24 cellular contexts compared by ENCODE assay signal in the genomic region with DNA sequence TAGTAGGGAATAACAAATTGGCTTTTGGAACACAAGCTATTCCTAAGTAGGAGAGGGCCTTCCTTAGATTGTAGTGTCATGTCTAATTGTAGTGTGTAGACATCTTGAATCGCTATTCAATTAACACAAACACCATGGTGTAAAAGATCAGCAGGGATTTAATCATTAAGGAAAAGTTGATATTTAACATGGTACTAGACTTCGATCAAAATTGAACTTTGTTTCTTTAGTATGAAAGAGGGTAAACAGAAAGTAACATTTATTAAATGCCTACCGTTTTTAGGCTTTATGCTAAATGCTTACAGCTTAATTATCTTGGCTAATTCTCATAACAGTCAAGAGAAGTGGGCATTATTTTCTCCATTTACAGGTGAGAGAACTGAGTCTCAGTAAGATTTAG. TPM values are rescaled to one million over a fixed set of nuclear protein-coding genes. Genes with fewer than 3 reads are reported as not detected.
A peak's percentile ranks its signal among the peaks of the same experiment; 100 is the strongest.
DNase-seq lines count a peak whose midpoint lies in the region; ATAC-seq, FAIRE-seq and TF ChIP-seq lines count a peak whose summit lies in the region.
"Had no signal": no experiment of that assay in that cellular context is flagged by ENCODE, and none has a peak within 500 bp of the region (broad histone marks: within the 10 kb centered on the region; RNA-seq: fewer than 3 reads in every experiment).

No MANE protein-coding gene starts in this region.

- DNase-seq in A549 (ENCODE audit: low read depth in 1 of 2, low spot score in 1 of 2) (no peak), Calu3 (no peak), epithelial cell of prostate (ENCODE audit: low read depth, low spot score) (no peak), left lobe of liver (ENCODE audit: low spot score) (no peak), Ammon's horn (ENCODE audit: low spot score) (no peak), NCI-H2227 treated with DMSO at 0.1 percent for 48 hours (lab: John Stamatoyannopoulos, UW) (no peak), substantia nigra (lab: John Stamatoyannopoulos, UW) (no peak), caudate nucleus (lab: John Stamatoyannopoulos, UW) (no peak)
- DNase-seq: 8988T; AML-193; BE2C; C1 segment of cervical spinal cord; CD4-positive, alpha-beta memory T cell; CD4-positive, CD25-positive, alpha-beta regulatory T cell; CD8-positive, alpha-beta memory T cell; COR-L47; DMS79 treated with DMSO at 0.1 percent for 48 hours; GF-D8 had no signal

- H3K4me2 ChIP-seq in A549: no peak overlapping the region
- H3K4me2 ChIP-seq: BLaER1 had no signal

- H3K4me3 Mint-ChIP-seq in Calu3 (ENCODE audit: low read depth, unreplicated experiment): no peak overlapping the region
- H3K4me3 Mint-ChIP-seq: CD14-positive monocyte; CD4-positive, alpha-beta memory T cell; CD4-positive, CD25-positive, alpha-beta regulatory T cell; CD8-positive, alpha-beta memory T cell had no signal

- TF ChIP-seq CTCF in A549 (IDR thresholded peaks at IDR 0.05): no peak
- TF ChIP-seq CTCF in Calu3 (IDR thresholded peaks at IDR 0.05; ENCODE audit: unreplicated experiment): no peak

- intact Hi-C loops in Calu3 (cut with micrococcal nuclease; ENCODE audit: unreplicated experiment): loop anchor here (10.0 kb wide), 1 partner anchor 428 kb away; no protein-coding TSS in a partner anchor

- H3K27ac Mint-ChIP-seq in Calu3 (ENCODE audit: unreplicated experiment): peak overlapping the region; percentile 41
- H3K27ac Mint-ChIP-seq: CD14-positive monocyte; CD4-positive, alpha-beta memory T cell; CD4-positive, CD25-positive, alpha-beta regulatory T cell; CD8-positive, alpha-beta memory T cell had no signal

- no peaks in the 10 kb centered on the region for H3K27me3 Mint-ChIP-seq in Calu3 (ENCODE audit: unreplicated experiment)
- H3K27me3 Mint-ChIP-seq: CD4-positive, alpha-beta memory T cell; CD4-positive, CD25-positive, alpha-beta regulatory T cell; CD8-positive, alpha-beta memory T cell had no signal

- TF ChIP-seq POLR2A in A549 (IDR thresholded peaks at IDR 0.05; ENCODE audit: low read length): no peak

- H3K9me3 Mint-ChIP-seq in Calu3 (ENCODE audit: low read depth, unreplicated experiment): no peaks in the 10 kb centered on the region

- no peak overlapping the region for H3K27ac ChIP-seq in A549
- H3K27ac ChIP-seq in epithelial cell of prostate: peak overlapping the region; percentile 85
- no peak overlapping the region for H3K27ac ChIP-seq in substantia nigra (ENCODE audit: low read depth, low read length, poor library complexity, severe bottlenecking)
- no peak overlapping the region for H3K27ac ChIP-seq in caudate nucleus (ENCODE audit: low read depth, low read length)
- H3K27ac ChIP-seq: BLaER1 had no signal

- peaks cover 35% of the 10 kb centered on the region for H3K4me1 ChIP-seq in A549
- H3K4me1 ChIP-seq: BE2C, BLaER1 had no signal

- peak; percentile 59 for FAIRE-seq in A549 (lab: Jason Lieb, UNC)
- FAIRE-seq: A204.1, D721Med, GM12891, GM19239 had no signal

- WGBS in A549 (ENCODE audit: missing lambda C conversion rate): 71% methylated on average over 3 of the region's 3 CpGs

- no peak for TF ChIP-seq EP300 in A549 (IDR thresholded peaks at IDR 0.05)

- no peaks in the 10 kb centered on the region for H3K9me3 ChIP-seq in A549
- H3K9me3 ChIP-seq: BE2C, BLaER1 had no signal

- POLR2A ChIA-PET in A549 (lab: Yijun Ruan, JAX): no interaction called here

- CTCF ChIA-PET in A549 (lab: Yijun Ruan, JAX): no interaction called here
- CTCF ChIA-PET in Calu3 (lab: Charles Lee): no interaction called here

- H3K36me3 Mint-ChIP-seq in Calu3 (ENCODE audit: insufficient read depth, unreplicated experiment): peaks cover 8% of the 10 kb centered on the region
- H3K36me3 Mint-ChIP-seq: CD14-positive monocyte; CD4-positive, alpha-beta memory T cell; CD4-positive, CD25-positive, alpha-beta regulatory T cell; CD8-positive, alpha-beta memory T cell had no signal

- no TSS peak for BruUV-seq in Calu3 (replicated peaks; lab: Mats Ljungman, UMichigan)

- no peak for TF ChIP-seq RAD21 in A549 (conservative IDR thresholded peaks at IDR 0.05 in 1 of 2, IDR thresholded peaks at IDR 0.05 in 1 of 2)

- H3K4me3 ChIP-seq in A549: no peak overlapping the region
- H3K4me3 ChIP-seq: BLaER1 had no signal

- H3K4me1 Mint-ChIP-seq in Calu3 (ENCODE audit: low read depth, unreplicated experiment): peaks cover 52% of the 10 kb centered on the region
- H3K4me1 Mint-ChIP-seq: CD14-positive monocyte; CD4-positive, alpha-beta memory T cell; CD4-positive, CD25-positive, alpha-beta regulatory T cell; CD8-positive, alpha-beta memory T cell had no signal

- ATAC-seq in A549 (no peak), left lobe of liver (peak; percentile 48)

TF ChIP-seq in A549, 52 proteins besides CTCF, POLR2A, EP300 and RAD21:
- no peak for TF ChIP-seq EHMT2 (IDR thresholded peaks at IDR 0.05; ENCODE audit: low read depth)
- TF ChIP-seq, protein P1, sequence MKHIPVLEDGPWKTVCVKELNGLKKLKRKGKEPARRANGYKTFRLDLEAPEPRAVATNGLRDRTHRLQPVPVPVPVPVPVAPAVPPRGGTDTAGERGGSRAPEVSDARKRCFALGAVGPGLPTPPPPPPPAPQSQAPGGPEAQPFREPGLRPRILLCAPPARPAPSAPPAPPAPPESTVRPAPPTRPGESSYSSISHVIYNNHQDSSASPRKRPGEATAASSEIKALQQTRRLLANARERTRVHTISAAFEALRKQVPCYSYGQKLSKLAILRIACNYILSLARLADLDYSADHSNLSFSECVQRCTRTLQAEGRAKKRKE (CRISPR knock-in tag; IDR thresholded peaks at IDR 0.05; ENCODE audit: low read depth): no peak
- no peak for TF ChIP-seq NFE2L2 (conservative IDR thresholded peaks at IDR 0.05; ENCODE audit: low read length)
- no peak for TF ChIP-seq FOSL2 (IDR thresholded peaks at IDR 0.05)
- no peak for TF ChIP-seq FOSL2 (CRISPR knock-in tag; IDR thresholded peaks at IDR 0.05)
- TF ChIP-seq JUNB (IDR thresholded peaks at IDR 0.05): no peak
- no peak for TF ChIP-seq MAFK (IDR thresholded peaks at IDR 0.05; ENCODE audit: partially characterized antibody)
- no peak for TF ChIP-seq ZNF302 (CRISPR knock-in tag; IDR thresholded peaks at IDR 0.05)
- TF ChIP-seq, protein P2, sequence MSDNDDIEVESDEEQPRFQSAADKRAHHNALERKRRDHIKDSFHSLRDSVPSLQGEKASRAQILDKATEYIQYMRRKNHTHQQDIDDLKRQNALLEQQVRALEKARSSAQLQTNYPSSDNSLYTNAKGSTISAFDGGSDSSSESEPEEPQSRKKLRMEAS (IDR thresholded peaks at IDR 0.05): no peak
TF ChIP-seq in A549: peak in this region for 0.

RNA-seq across cellular contexts. Expression of a gene that starts 37.5 kb away (rescaled TPM):
- polyA plus RNA-seq in A549 (2011; rRNA removed): 3.8 and 5.9 TPM in 2 replicates
- polyA plus RNA-seq in A549 (2012; cell fraction: cytosol; rRNA removed): 0.73 and 0.75 TPM in 2 replicates
- polyA plus RNA-seq in A549 (2012; cell fraction: nucleus; rRNA removed): 1.4 and 2.2 TPM in 2 replicates
- polyA plus RNA-seq in A549 (2017; fragmentation: RNase III; extraction: RNeasy Plus Mini Kit Qiagen cat#74134 plus additional on column Dnase treatment): 1.8 to 1.9 TPM (median 1.9 TPM) in 3 replicates
- polyA minus RNA-seq in A549 (2011; rRNA and poly(A)+ RNA removed): 5.1 and 6.2 TPM in 2 replicates
- total RNA-seq in Calu3 (2022): 8.4 and 9.1 TPM in 2 replicates
- total RNA-seq in left lobe of liver: 6.0 TPM
- total RNA-seq: CD4-positive, alpha-beta memory T cell; CD4-positive, CD25-positive, alpha-beta regulatory T cell; CD8-positive, alpha-beta memory T cell had no signal
- polyA plus RNA-seq: CD14-positive monocyte; CD4-positive, alpha-beta memory T cell; CD4-positive, CD25-positive, alpha-beta regulatory T cell; CD8-positive, alpha-beta memory T cell had no signal
